In the genomic region with DNA sequence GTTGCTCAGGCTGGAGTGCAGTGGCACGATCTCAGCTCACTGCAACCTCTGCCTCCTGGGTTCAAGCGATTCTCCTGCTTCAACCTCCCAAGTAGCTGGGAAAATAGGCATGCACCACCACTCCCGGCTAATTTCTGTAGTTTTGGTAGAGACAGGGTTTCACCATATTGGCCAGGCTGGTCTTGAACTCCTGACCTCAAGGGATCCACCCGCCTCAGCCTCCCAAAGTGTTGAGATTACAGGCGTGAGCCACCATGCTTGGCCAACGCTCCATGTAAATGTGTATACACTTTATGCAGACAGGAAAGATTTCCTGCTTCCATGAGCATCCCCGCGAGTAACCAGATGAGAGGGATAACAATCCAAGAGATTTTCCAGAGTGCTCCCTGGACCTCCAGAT, we compare ENCODE assay signal across 8 cellular contexts. TPM values are rescaled to one million over a fixed set of nuclear protein-coding genes. Genes with fewer than 3 reads are reported as not detected.
DNase-seq lines count a peak whose midpoint lies in the region; ATAC-seq and TF ChIP-seq lines count a peak whose summit lies in the region.
"Not testable (repeated sequence)": the region's sequence is repeated elsewhere in the genome, so short reads cannot be mapped to it uniquely, and the experiment has no call there.

No MANE protein-coding gene starts in this region.

- peak overlapping the region in 6 of 11 experiments; percentile 26 to 79 (median 65); a peak in 10 of 22 replicates for H3K4me2 ChIP-seq in BLaER1 treated with 17β-estradiol and CSF1 and Interleukin-3, amounts not matched to agents 10 nM and 100 nM
- H3K4me2 ChIP-seq in hepatocyte, result peak overlapping the region; percentile 38
- not testable (repeated sequence) for H3K4me2 ChIP-seq in smooth muscle cell

- DNase-seq in hepatocyte (ENCODE audit: low spot score); smooth muscle cell (lab: John Stamatoyannopoulos, UW; ENCODE audit: unreplicated experiment); transverse colon: not testable (repeated sequence)
- DNase-seq in right lobe of liver, result peak in 1 of 3 donors; percentile 33

- not testable (repeated sequence) for TF ChIP-seq CTCF in brain (conservative IDR thresholded peaks at IDR 0.05); hepatocyte (IDR thresholded peaks at IDR 0.05; ENCODE audit: poor library complexity); right lobe of liver (IDR thresholded peaks at IDR 0.05); nephron (IDR thresholded peaks at IDR 0.05; ENCODE audit: unreplicated experiment in 3 of 3); smooth muscle cell (IDR thresholded peaks at IDR 0.05; ENCODE audit: borderline replicate concordance, insufficient read depth, poor library complexity, severe bottlenecking); transverse colon (IDR thresholded peaks at IDR 0.05)

- not testable (repeated sequence) for ATAC-seq in right lobe of liver

- TF ChIP-seq POLR2A in right lobe of liver (IDR thresholded peaks at IDR 0.05); transverse colon (IDR thresholded peaks at IDR 0.05): not testable (repeated sequence)

- peaks cover 8 to 22% (median 13%) of the 10 kb centered on the region in 5 experiments for H3K9me3 Mint-ChIP-seq in brain
- H3K9me3 Mint-ChIP-seq in dendritic cell treated with granulocyte-macrophage colony-stimulating factor and Interleukin-4, amounts not matched to agents 40 ng/mL and 50 ng/mL, for 4 days, result peaks cover 19% of the 10 kb centered on the region
- H3K9me3 Mint-ChIP-seq in nephron, result not testable (repeated sequence)

- H3K27ac Mint-ChIP-seq in brain (peak overlapping the region in 4 of 5 experiments; percentile 34 to 90 (median 76)), nephron (peak overlapping the region; percentile 89 to 97 (median 97))
- peak overlapping the region; percentile 40 for H3K27ac Mint-ChIP-seq in dendritic cell treated with granulocyte-macrophage colony-stimulating factor and Interleukin-4, amounts not matched to agents 40 ng/mL and 50 ng/mL, for 4 days

- H3F3A ChIP-seq in smooth muscle cell (ENCODE audit: low read depth), result not testable (repeated sequence)

- H3K4me1 Mint-ChIP-seq in brain (peaks cover 34% of the 10 kb centered on the region), nephron (peaks cover 35% of the 10 kb centered on the region)
- H3K4me1 Mint-ChIP-seq in dendritic cell treated with granulocyte-macrophage colony-stimulating factor and Interleukin-4, amounts not matched to agents 40 ng/mL and 50 ng/mL, for 4 days (ENCODE audit: low read depth), result peaks cover 42% of the 10 kb centered on the region

- peaks cover 23 to 70% (median 58%) of the 10 kb centered on the region in 10 experiments for H3K4me1 ChIP-seq in BLaER1 treated with 17β-estradiol and CSF1 and Interleukin-3, amounts not matched to agents 10 nM and 100 nM
- peaks cover 39% of the 10 kb centered on the region for H3K4me1 ChIP-seq in hepatocyte (ENCODE audit: insufficient read depth)
- peaks cover 0 to 31% (median 9%) of the 10 kb centered on the region in 4 donors for H3K4me1 ChIP-seq in right lobe of liver
- peaks cover 19% of the 10 kb centered on the region for H3K4me1 ChIP-seq in smooth muscle cell (ENCODE audit: low read depth)
- peaks cover 4 to 27% (median 15%) of the 10 kb centered on the region in 4 donors for H3K4me1 ChIP-seq in transverse colon

- in situ Hi-C loops in transverse colon (cut with MboI; ENCODE audit: low pct_ligation_motif_present in 1 of 4, low pct_unique_long_range_greater_than_20kb in 1 of 4, low sequenced_read_pairs in 3 of 4), result not testable (repeated sequence)

- peaks cover 12% of the 10 kb centered on the region for H3K36me3 Mint-ChIP-seq in brain
- peaks cover 14% of the 10 kb centered on the region for H3K36me3 Mint-ChIP-seq in dendritic cell treated with granulocyte-macrophage colony-stimulating factor and Interleukin-4, amounts not matched to agents 40 ng/mL and 50 ng/mL, for 4 days (ENCODE audit: low read depth)
- not testable (repeated sequence) for H3K36me3 Mint-ChIP-seq in nephron (ENCODE audit: low read depth)

- intact Hi-C loops in dendritic cell treated with granulocyte-macrophage colony-stimulating factor and Interleukin-4, amounts not matched to agents 40 ng/mL and 50 ng/mL, for 4 days (cut with micrococcal nuclease); right lobe of liver (cut with DNase I); transverse colon (cut with DNase I; ENCODE audit: low total_unique reads): not testable (repeated sequence)

- peak overlapping the region; percentile 21 for H2AFZ ChIP-seq in hepatocyte
- peak overlapping the region; percentile 58 for H2AFZ ChIP-seq in smooth muscle cell (ENCODE audit: low read depth)

- peaks cover 27 to 44% (median 34%) of the 10 kb centered on the region in 11 experiments for H3K9me3 ChIP-seq in BLaER1 treated with 17β-estradiol and CSF1 and Interleukin-3, amounts not matched to agents 10 nM and 100 nM (replicated peaks in 1 of 11)
- H3K9me3 ChIP-seq in hepatocyte (ENCODE audit: low read depth); right lobe of liver; smooth muscle cell (replicated peaks; ENCODE audit: low read depth); transverse colon: not testable (repeated sequence)

- H3K79me2 ChIP-seq in hepatocyte; smooth muscle cell (ENCODE audit: low read depth): not testable (repeated sequence)

- H4K20me1 ChIP-seq in BLaER1 treated with 17β-estradiol and CSF1 and Interleukin-3, amounts not matched to agents 10 nM and 100 nM; hepatocyte (ENCODE audit: insufficient read depth, poor library complexity, severe bottlenecking); smooth muscle cell (ENCODE audit: low read depth): not testable (repeated sequence)

- not testable (repeated sequence) for H3K9me2 ChIP-seq in hepatocyte (replicated peaks; ENCODE audit: insufficient read depth)

- H3K36me3 ChIP-seq in BLaER1 treated with 17β-estradiol and CSF1 and Interleukin-3, amounts not matched to agents 10 nM and 100 nM, result peaks cover 0 to 15% (median 0%) of the 10 kb centered on the region in 11 experiments; a peak in 3 of 22 replicates
- H3K36me3 ChIP-seq in hepatocyte (replicated peaks; ENCODE audit: insufficient read depth, low read depth); right lobe of liver; smooth muscle cell (ENCODE audit: low read depth); transverse colon: not testable (repeated sequence)

- 96% methylated on average over 8 of the region's 8 CpGs for WGBS in hepatocyte (ENCODE audit: low lambda C conversion rate, missing lambda C conversion rate)
- WGBS in right lobe of liver (ENCODE audit: insufficient coverage, low coverage, low lambda C conversion rate, missing lambda C conversion rate), result 85% methylated on average over 5 of the region's 8 CpGs
- WGBS in smooth muscle cell (ENCODE audit: low lambda C conversion rate), result 91% methylated on average over 8 of the region's 8 CpGs
- WGBS in transverse colon (ENCODE audit: low coverage in 1 of 2), 2 donors, result 90 to 93% methylated on average over 2 to 8 of the region's 8 CpGs

- H3K27me3 Mint-ChIP-seq in brain; dendritic cell treated with granulocyte-macrophage colony-stimulating factor and Interleukin-4, amounts not matched to agents 40 ng/mL and 50 ng/mL, for 4 days; nephron (ENCODE audit: low read depth): not testable (repeated sequence)

- H3K9ac ChIP-seq in BLaER1 treated with 17β-estradiol and CSF1 and Interleukin-3, amounts not matched to agents 10 nM and 100 nM, result peak overlapping the region in 5 of 11 experiments; percentile 37 to 90 (median 77); a peak in 5 of 22 replicates
- not testable (repeated sequence) for H3K9ac ChIP-seq in smooth muscle cell (ENCODE audit: low read depth)

- peak overlapping the region in 9 of 11 experiments; percentile 81 to 99 (median 92); a peak in 16 of 22 replicates for H3K27ac ChIP-seq in BLaER1 treated with 17β-estradiol and CSF1 and Interleukin-3, amounts not matched to agents 10 nM and 100 nM
- H3K27ac ChIP-seq in hepatocyte (peak overlapping the region; percentile 92), right lobe of liver (peak overlapping the region in 2 of 3 donors; percentile 60 to 74), transverse colon (peak overlapping the region in 3 of 4 donors; percentile 55 to 67 (median 61))
- not testable (repeated sequence) for H3K27ac ChIP-seq in smooth muscle cell (ENCODE audit: low read depth)

- not testable (repeated sequence) for H3K4me3 ChIP-seq in BLaER1 treated with 17β-estradiol and CSF1 and Interleukin-3, amounts not matched to agents 10 nM and 100 nM; hepatocyte; right lobe of liver; smooth muscle cell; transverse colon

- H3K4me3 Mint-ChIP-seq in brain; dendritic cell treated with granulocyte-macrophage colony-stimulating factor and Interleukin-4, amounts not matched to agents 40 ng/mL and 50 ng/mL, for 4 days; nephron: not testable (repeated sequence)

- TF ChIP-seq EP300 in transverse colon (IDR thresholded peaks at IDR 0.05; ENCODE audit: low read depth), result not testable (repeated sequence)

- not testable (repeated sequence) for H3K27me3 ChIP-seq in BLaER1 treated with 17β-estradiol and CSF1 and Interleukin-3, amounts not matched to agents 10 nM and 100 nM; hepatocyte; right lobe of liver; smooth muscle cell (ENCODE audit: low read depth); transverse colon

RNA-seq across cellular contexts. Expression of gene FTH1, which starts 34.8 kb away (rescaled TPM):
- polyA plus RNA-seq in brain (ENCODE audit: insufficient read depth, low read depth, low replicate concordance), result 7,408 TPM
- total RNA-seq in hepatocyte, result 1,071 and 1,519 TPM in 2 replicates
- 8,379 and 8,694 TPM in 2 replicates for polyA plus RNA-seq in hepatocyte
- 1,000 to 10,000 TPM; 1,131 to 2,981 (median 2,140) TPM for total RNA-seq in right lobe of liver
- 903 and 1,173 TPM in 2 replicates for total RNA-seq in smooth muscle cell
- 6,048 and 7,176 TPM in 2 replicates for polyA plus RNA-seq in smooth muscle cell
- 1,000 to 10,000 TPM; 2,288 to 6,007 (median 4,694) TPM for total RNA-seq in transverse colon

RNA-seq across cellular contexts. Expression of gene BEST1, which starts 52.1 kb away (rescaled TPM):
- polyA plus RNA-seq in brain (ENCODE audit: insufficient read depth, low read depth, low replicate concordance), result 12.1 TPM
- 3.5 and 4.7 TPM in 2 replicates for total RNA-seq in hepatocyte
- polyA plus RNA-seq in hepatocyte, result 5.7 and 6.9 TPM in 2 replicates
- total RNA-seq in right lobe of liver, result 1 to 10 TPM in 3 of 6 experiments, under 1 TPM in 3; 0.55 to 2.3 (median 0.91) TPM
- total RNA-seq in smooth muscle cell, result 2.4 and 2.6 TPM in 2 replicates
- polyA plus RNA-seq in smooth muscle cell, result 1.6 and 2.8 TPM in 2 replicates
- 1 to 10 TPM in 3 of 4 donors, under 1 TPM in 1; 0.40 to 3.7 (median 2.6) TPM for total RNA-seq in transverse colon

Comparison
In these comparisons a context has a peak if more than half of its experiments do, and no peak if none do; other contexts are left out.
1. H3K27ac Mint-ChIP-seq: peak in every context shown above with its lines; median percentile 97 in nephron; 76 in brain; 40 in dendritic cell treated with granulocyte-macrophage colony-stimulating factor and Interleukin-4, amounts not matched to agents 40 ng/mL and 50 ng/mL, for 4 days.